1 cellular context compared by ENCODE assay signal in the genomic region with DNA sequence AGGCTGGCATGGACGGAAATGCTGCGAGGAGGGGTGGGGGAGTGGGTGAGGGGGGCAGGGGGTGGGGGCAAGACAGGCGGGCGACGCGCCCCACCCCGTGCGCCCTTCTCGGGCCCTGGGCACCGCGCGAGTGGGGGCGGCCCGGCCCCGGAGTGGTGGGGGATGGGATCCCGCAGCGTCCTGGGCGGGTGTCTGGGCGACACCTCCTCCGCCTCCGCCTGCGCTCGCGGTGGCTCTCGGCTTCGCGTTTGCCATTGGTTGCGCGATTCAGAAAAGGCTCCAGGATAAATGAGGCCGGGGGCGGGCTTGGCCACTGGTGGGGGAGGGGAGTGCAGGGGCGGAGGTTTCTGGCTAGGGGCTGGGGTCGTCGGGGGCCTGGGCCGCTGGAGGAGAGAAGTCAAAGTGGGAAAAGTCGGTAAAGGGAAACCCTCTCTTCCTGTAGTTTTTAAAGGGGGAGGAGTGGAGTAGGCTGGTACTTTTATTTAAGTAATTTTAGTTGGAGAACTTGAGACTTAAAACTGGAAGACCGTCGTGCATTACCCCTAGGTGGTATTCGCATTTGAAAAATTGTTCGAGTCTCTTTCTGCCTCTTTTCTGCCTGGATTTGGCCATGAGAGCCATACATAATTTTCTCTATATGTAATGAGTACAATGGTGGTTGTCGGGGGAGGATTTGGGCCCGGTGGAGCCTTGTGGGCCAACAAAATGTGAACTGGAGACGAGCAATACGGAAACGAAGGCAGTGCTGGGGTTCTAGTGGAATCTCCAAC.
TF ChIP-seq lines count a peak whose summit lies in the region.

No MANE protein-coding gene starts in this region.

TF ChIP-seq in K562, 482 proteins besides CTCF, POLR2A, EP300 and RAD21 (continued from another document):
- TF ChIP-seq SFPQ (IDR thresholded peaks at IDR 0.05; ENCODE audit: low read depth, low read length) = no peak
TF ChIP-seq in K562: peak in this region for 70.
